9 cellular contexts compared by ENCODE assay signal in genomic region chr21:14862794-14863720, GRCh38.
DNase-seq lines count a peak whose midpoint lies in the region; TF ChIP-seq lines count a peak whose summit lies in the region.
"Had no signal": no experiment of that assay in that cellular context is flagged by ENCODE, and none has a peak within 500 bp of the region (broad histone marks: within the 10 kb centered on the region; RNA-seq: fewer than 3 reads in every experiment).

No MANE protein-coding gene starts in this region.

- no peaks in the 10 kb centered on the region for H3K9me2 ChIP-seq in PC-9 (ENCODE audit: insufficient read depth)

- no peaks in the 10 kb centered on the region for H4K20me1 ChIP-seq in PC-9 (ENCODE audit: insufficient read depth)

- H3K27ac ChIP-seq in PC-9 = no peak overlapping the region

- intact Hi-C loops in PC-9 (cut with micrococcal nuclease; ENCODE audit: unreplicated experiment) = loop anchor here (2.0 to 5.0 kb wide), 6 partner anchors 49 to 729 kb away; no protein-coding TSS in a partner anchor

- no peaks in the 10 kb centered on the region for H3K79me2 ChIP-seq in PC-9 (ENCODE audit: low read depth)

- H3K4me3 ChIP-seq in PC-9 (no peak overlapping the region), epithelial cell of proximal tubule (ENCODE audit: low read depth, low read length) (no peak overlapping the region)

- no peaks in the 10 kb centered on the region for H3F3A ChIP-seq in PC-9 (ENCODE audit: insufficient read depth, low read depth)

- POLR2A ChIA-PET in PC-9 (lab: Charles Lee; ENCODE audit: unreplicated experiment) = no interaction called here

- no peak overlapping the region for H3K4me2 ChIP-seq in PC-9

- H3K36me3 ChIP-seq in PC-9 (ENCODE audit: low read depth) = no peaks in the 10 kb centered on the region

- TF ChIP-seq CTCF in PC-9 (conservative IDR thresholded peaks at IDR 0.05) (peak; percentile 72), epithelial cell of proximal tubule (conservative IDR thresholded peaks at IDR 0.05; ENCODE audit: low read depth, low read length) (peak; percentile 72)

- DNase-seq in SKM-1 treated with dmso at 0.1 percent for 144 hours (lab: John Stamatoyannopoulos, UW; ENCODE audit: unreplicated experiment) (peak; percentile 8), SKM-1 (lab: John Stamatoyannopoulos, UW; ENCODE audit: unreplicated experiment) (no peak), PC-9 (no peak), epithelial cell of proximal tubule (ENCODE audit: low read depth) (no peak), T-helper 9 cell (no peak)
- peak; percentile 43 for DNase-seq in stimulated activated CD8-positive, alpha-beta memory T cell treated with anti-CD3 and anti-CD28 coated beads, Interleukin-4, amount 100 ng/mL, for 48 hours
- DNase-seq in activated effector memory CD4-positive, alpha-beta T cell treated with Interleukin-2 at 50 U/mL for 16 hours = no peak
- DNase-seq in central memory CD4-positive, alpha-beta T cell = no peak
- DNase-seq: activated naive CD8-positive, alpha-beta T cell treated with anti-CD3 and anti-CD28 coated beads, Interleukin-2, amount 10 ng/mL, durations not matched to agents 7 days and 5 days had no signal

- CTCF ChIA-PET in PC-9 (lab: Charles Lee) = interaction anchor here (1.2 kb wide), 1 partner anchor 603 kb away, joined by 4 read pairs; no protein-coding TSS in a partner anchor

- no peak overlapping the region for H2AFZ ChIP-seq in PC-9

- BruUV-seq in PC-9 (replicated peaks; lab: Mats Ljungman, UMichigan) = no TSS peak

- no peaks in the 10 kb centered on the region for H3K27me3 ChIP-seq in PC-9 (ENCODE audit: insufficient read depth, low read depth)

- no peaks in the 10 kb centered on the region for H3K9me3 ChIP-seq in PC-9 (ENCODE audit: insufficient read depth, low read depth)

- no peaks in the 10 kb centered on the region; the same call in 1 of the 2 replicates for H3K4me1 ChIP-seq in PC-9 (replicated peaks; ENCODE audit: insufficient read depth)

Comparison
In these comparisons a context has a peak if more than half of its experiments do, and no peak if none do; other contexts are left out.
1. DNase-seq: peak in SKM-1 treated with dmso at 0.1 percent for 144 hours (single experiment) and stimulated activated CD8-positive, alpha-beta memory T cell treated with anti-CD3 and anti-CD28 coated beads, Interleukin-4, amount 100 ng/mL, for 48 hours (single experiment); none in SKM-1 (single experiment), PC-9 (0 of 2), epithelial cell of proximal tubule (single experiment), T-helper 9 cell (single experiment), activated effector memory CD4-positive, alpha-beta T cell treated with Interleukin-2 at 50 U/mL for 16 hours (single experiment) and central memory CD4-positive, alpha-beta T cell (single experiment).